ENCODE assay signal across 8 cellular contexts in the genomic region with DNA sequence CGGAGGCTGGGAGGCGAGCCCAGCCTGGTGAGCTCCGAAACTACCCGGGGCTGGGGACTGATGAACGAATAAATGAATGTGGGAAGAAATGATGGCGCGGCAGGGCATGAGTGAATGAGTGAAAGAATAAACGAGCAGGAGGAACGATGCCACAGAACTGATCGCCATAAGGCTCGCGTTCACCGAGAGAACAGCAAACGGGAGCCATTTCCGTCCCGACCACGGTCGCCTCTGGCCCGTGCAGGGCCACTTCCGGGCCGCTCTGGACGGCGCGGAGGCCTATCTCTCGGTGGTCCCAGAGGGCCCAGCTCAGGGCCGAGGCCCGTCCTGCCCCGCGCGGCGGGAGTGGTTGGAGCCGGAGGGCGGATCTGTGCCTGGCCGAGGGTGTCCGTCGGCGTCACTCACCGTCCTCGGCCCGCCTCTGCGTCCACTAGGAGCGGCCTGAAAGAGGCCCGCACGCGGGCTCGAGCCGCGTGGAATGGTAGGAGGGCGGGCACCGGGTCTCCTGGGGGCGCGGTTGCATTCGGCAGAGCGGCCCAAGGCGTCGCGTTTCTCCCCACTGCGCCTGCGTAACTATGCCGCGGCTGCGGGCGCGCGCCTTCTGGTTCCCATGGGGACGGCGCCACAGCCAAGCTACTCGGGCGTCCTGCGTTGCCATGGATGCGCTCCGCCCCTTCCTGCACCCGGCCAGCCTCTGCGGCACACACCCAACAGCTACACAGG. TPM values are rescaled to one million over a fixed set of nuclear protein-coding genes. Genes with fewer than 3 reads are reported as not detected.
DNase-seq lines count a peak whose midpoint lies in the region; TF ChIP-seq lines count a peak whose summit lies in the region.

A gene (minus strand): TSS at position 480 of the 723 bp plus-strand sequence. CDS start 5,116 bp downstream, outside the sequence.

- H3K27ac ChIP-seq in SJSA1 (peak within 1 kb of the TSS; percentile 74), suprapubic skin (peak within 1 kb of the TSS; percentile 96)

- TF ChIP-seq EP300 in suprapubic skin (IDR thresholded peaks at IDR 0.05), result no peak

- peak within 1 kb of the TSS; percentile 81 for H3K4me3 ChIP-seq in HFF-Myc (replicated peaks; ENCODE audit: low read depth, low read length)
- H3K4me3 ChIP-seq in SJSA1, result peak within 1 kb of the TSS; percentile 48
- H3K4me3 ChIP-seq in suprapubic skin, result peak within 1 kb of the TSS; percentile 82

- H3K4me1 ChIP-seq in SJSA1 (replicated peaks), result peaks cover 14% of the 10 kb centered on the region
- peaks cover 14% of the 10 kb centered on the region for H3K4me1 ChIP-seq in suprapubic skin

- H3K4me3 Mint-ChIP-seq in activated naive CD4-positive, alpha-beta T cell treated with anti-CD3 and anti-CD28 coated beads for 36 hours, result peak within 1 kb of the TSS; percentile 93

- no peaks in the 10 kb centered on the region for H3K9me3 ChIP-seq in SJSA1 (replicated peaks)
- H3K9me3 ChIP-seq in suprapubic skin, result no peaks in the 10 kb centered on the region

- CTCF ChIA-PET in activated naive CD4-positive, alpha-beta T cell treated with anti-CD3 and anti-CD28 coated beads for 36 hours (lab: Charles Lee), result interaction anchor here (0.7 kb wide), 2 partner anchors 11 to 180 kb away, joined by 3 to 6 read pairs; no protein-coding TSS in a partner anchor

- no peaks in the 10 kb centered on the region for H3K27me3 Mint-ChIP-seq in activated naive CD4-positive, alpha-beta T cell treated with anti-CD3 and anti-CD28 coated beads for 36 hours (ENCODE audit: low read depth)

- peak; percentile 72 for DNase-seq in GM04503 (ENCODE audit: low read depth)
- DNase-seq in HFF-Myc (ENCODE audit: extremely low read depth, low read depth), result peak; percentile 90
- peak; percentile 97 for DNase-seq in MV-4-11 (lab: John Stamatoyannopoulos, UW)
- DNase-seq in SJSA1 (ENCODE audit: low read depth in 1 of 2, low spot score in 2 of 2), result peak; percentile 97 to 98
- peak; percentile 97 for DNase-seq in activated naive CD4-positive, alpha-beta T cell treated with anti-CD3 and anti-CD28 coated beads for 36 hours
- peak; percentile 97 for DNase-seq in globus pallidus (ENCODE audit: low spot score)
- DNase-seq in nucleus accumbens (lab: John Stamatoyannopoulos, UW), result peak; percentile 80 to 98 (median 96)
- peak; percentile 97 for DNase-seq in suprapubic skin (ENCODE audit: low spot score in 2 of 2)

- H3K4me1 Mint-ChIP-seq in activated naive CD4-positive, alpha-beta T cell treated with anti-CD3 and anti-CD28 coated beads for 36 hours (ENCODE audit: low read depth), result peaks cover 8% of the 10 kb centered on the region

- no peaks in the 10 kb centered on the region for H3K36me3 Mint-ChIP-seq in activated naive CD4-positive, alpha-beta T cell treated with anti-CD3 and anti-CD28 coated beads for 36 hours (ENCODE audit: low read depth)

- H3K27ac Mint-ChIP-seq in activated naive CD4-positive, alpha-beta T cell treated with anti-CD3 and anti-CD28 coated beads for 36 hours, result peak within 1 kb of the TSS; percentile 87

- no peak for TF ChIP-seq CTCF in HFF-Myc (IDR thresholded peaks at IDR 0.05; ENCODE audit: low read depth, low read length, missing control alignments)
- no peak for TF ChIP-seq CTCF in suprapubic skin (IDR thresholded peaks at IDR 0.05)

- intact Hi-C loops in activated naive CD4-positive, alpha-beta T cell treated with anti-CD3 and anti-CD28 coated beads for 36 hours (cut with micrococcal nuclease), result loop anchor here (1.0 to 5.0 kb wide), 8 partner anchors 15 to 179 kb away; a partner anchor contains a TSS

- H3K36me3 ChIP-seq in SJSA1 (no peaks in the 10 kb centered on the region), suprapubic skin (peaks cover 4% of the 10 kb centered on the region)

- peak in 1 of 2 donors; percentile 52 for TF ChIP-seq POLR2A in suprapubic skin (IDR thresholded peaks at IDR 0.05)

- H3K27me3 ChIP-seq in SJSA1 (replicated peaks) (no peaks in the 10 kb centered on the region), suprapubic skin (peaks cover 3% of the 10 kb centered on the region)

- H3K9me3 Mint-ChIP-seq in activated naive CD4-positive, alpha-beta T cell treated with anti-CD3 and anti-CD28 coated beads for 36 hours, result no peaks in the 10 kb centered on the region

- WGBS in suprapubic skin, result under 1% methylated on average over 41 of the region's 74 CpGs

RNA-seq across cellular contexts. Expression of the gene that starts here (rescaled TPM):
- total RNA-seq in SJSA1 (2014; rRNA removed; shearing (Covaris generic)), result 0.19 and 1.3 TPM in 2 replicates
- total RNA-seq in activated naive CD4-positive, alpha-beta T cell treated with anti-CD3 and anti-CD28 coated beads for 36 hours, result under 1 TPM; 0.40 to 0.41 TPM
- total RNA-seq in suprapubic skin, result 1 to 10 TPM; 2.4 to 4.8 (median 3.4) TPM

Comparison
In these comparisons a context has a peak if more than half of its experiments do, and no peak if none do; other contexts are left out.
1. Peak in every context shown above with its lines: DNase-seq, H3K4me3 ChIP-seq and H3K27ac ChIP-seq.
2. Peak in DNase-seq in activated naive CD4-positive, alpha-beta T cell treated with anti-CD3 and anti-CD28 coated beads for 36 hours; RNA of the gene not detected or under 1 TPM.